Comparison of ENCODE assay signal across 8 cellular contexts in the genomic region with DNA sequence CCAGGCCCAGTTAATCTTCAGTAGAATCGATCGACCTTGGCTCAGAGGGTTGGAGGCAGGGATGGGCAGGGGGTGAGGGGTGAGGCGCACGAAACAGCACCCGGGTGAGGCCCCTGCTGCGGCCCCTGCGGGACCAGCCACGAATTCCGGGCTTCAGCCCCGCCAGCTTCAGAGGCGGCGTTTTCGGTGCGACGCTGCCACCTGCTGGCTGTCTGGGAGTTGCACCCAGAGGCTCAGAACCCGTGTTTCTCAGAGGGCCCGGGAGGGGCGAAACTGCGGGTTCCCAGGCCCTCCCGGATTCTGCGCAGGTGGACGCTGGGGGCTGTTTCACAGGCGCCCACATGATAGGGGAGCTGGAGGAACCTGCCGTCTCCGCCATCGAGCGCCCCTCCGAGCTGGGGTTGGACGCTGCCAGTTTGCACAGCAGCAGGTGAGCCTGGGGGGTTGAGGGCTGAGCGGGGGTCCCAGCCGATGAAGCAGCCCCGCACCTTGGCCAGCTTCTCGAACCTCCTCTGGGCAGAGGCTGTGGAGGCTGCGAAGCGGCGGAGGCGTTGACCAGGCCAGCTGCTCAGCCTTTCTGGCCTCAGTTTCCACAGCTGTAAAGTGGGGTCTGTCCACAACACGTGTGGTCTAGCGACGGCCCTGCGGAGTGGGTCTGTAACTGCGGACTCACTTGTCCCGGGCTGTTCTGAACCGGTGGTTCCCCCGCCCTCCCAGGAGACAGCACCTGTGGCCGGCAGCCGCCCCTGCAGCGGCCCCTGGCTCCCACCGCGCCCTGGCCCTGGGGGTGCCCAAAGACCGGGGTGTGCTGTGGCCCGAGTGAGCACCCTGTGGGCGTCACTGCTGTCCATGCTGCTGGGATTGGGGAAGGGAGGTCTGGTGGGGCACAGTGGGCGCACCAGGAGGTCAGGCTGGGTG. TPM values are rescaled to one million over a fixed set of nuclear protein-coding genes. Genes with fewer than 3 reads are reported as not detected.
A peak's percentile ranks its signal among the peaks of the same experiment; 100 is the strongest.
DNase-seq lines count a peak whose midpoint lies in the region; ATAC-seq and TF ChIP-seq lines count a peak whose summit lies in the region.

No MANE protein-coding gene starts in this region.

- no peak overlapping the region for H3K27ac ChIP-seq in ascending aorta

- H3K4me1 ChIP-seq in ascending aorta = peaks cover 0 to 6% of the 10 kb centered on the region in 2 donors

- H3K27me3 ChIP-seq in ascending aorta = peaks cover 45% of the 10 kb centered on the region

- no peaks in the 10 kb centered on the region for H3K36me3 ChIP-seq in ascending aorta

- DNase-seq in NCI-H1436 (lab: John Stamatoyannopoulos, UW) (peak; percentile 68), NCI-H1436 treated with DMSO at 0.1 percent for 48 hours (lab: John Stamatoyannopoulos, UW) (no peak), NCI-H1105 (lab: John Stamatoyannopoulos, UW) (peak; percentile 63), T-helper 22 cell (ENCODE audit: low read depth) (peak; percentile 52), ascending aorta (ENCODE audit: low spot score in 2 of 2) (peak in 1 of 2 donors; percentile 77), hypothalamus (lab: John Stamatoyannopoulos, UW) (peak in 47 of 51 donors; percentile 2 to 75 (median 38))
- peak; percentile 68 to 84 (median 73) for DNase-seq in stimulated activated CD4-positive, alpha-beta T cell treated with anti-CD3 and anti-CD28 coated beads, Interleukin-12 subunit alpha, Interleukin-12 subunit beta, amount 100 ng/mL, for 48 hours (ENCODE audit: low read depth in 2 of 3, low spot score in 1 of 3)

- ATAC-seq in HG02623 (IDR thresholded peaks at IDR 0.05; ENCODE audit: unreplicated experiment) = peak; percentile 40

- H3K4me3 ChIP-seq in ascending aorta = no peak overlapping the region

- peaks cover 4 to 6% of the 10 kb centered on the region in 2 donors for H3K9me3 ChIP-seq in ascending aorta

- peak; percentile 82 to 98 (median 96) for TF ChIP-seq CTCF in ascending aorta (IDR thresholded peaks at IDR 0.05)

- intact Hi-C loops in ascending aorta (cut with DNase I) = loop anchor here (1.0 kb wide), 3 partner anchors 37 to 136 kb away; no protein-coding TSS in a partner anchor

RNA-seq across cellular contexts. Expression of a gene that starts 2.5 kb away (rescaled TPM):
- not detected for total RNA-seq in ascending aorta

RNA-seq across cellular contexts. Expression of a gene that starts 56.8 kb away (rescaled TPM):
- 30.0 TPM for total RNA-seq in ascending aorta
